17 cellular contexts compared by ENCODE assay signal in the genomic region with DNA sequence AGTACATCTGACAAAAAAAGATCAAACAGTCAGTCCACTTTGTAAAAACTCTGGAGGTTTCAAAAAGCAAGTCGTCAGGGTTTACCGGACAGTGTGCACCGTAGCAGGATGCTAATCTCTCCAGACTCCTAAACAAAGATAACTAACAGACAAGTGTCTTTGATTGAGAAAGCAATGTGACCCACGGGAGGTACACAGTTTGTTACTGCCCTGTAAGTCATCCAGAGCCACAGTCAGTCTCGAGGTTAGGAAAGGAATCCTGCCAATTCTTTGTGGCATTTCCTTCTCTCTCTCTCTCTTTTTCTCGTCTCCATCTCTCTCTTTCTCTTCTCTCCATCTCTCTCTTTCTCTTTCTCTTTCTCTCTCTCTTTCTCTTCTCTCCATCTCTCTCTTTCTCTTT. TPM values are rescaled to one million over a fixed set of nuclear protein-coding genes. Genes with fewer than 3 reads are reported as not detected.
"Had no signal": no experiment of that assay in that cellular context is flagged by ENCODE, and none has a peak within 500 bp of the region (broad histone marks: within the 10 kb centered on the region; RNA-seq: fewer than 3 reads in every experiment).

No MANE protein-coding gene starts in this region.

- H3K36me3 Mint-ChIP-seq: memory B cell, natural killer cell had no signal

- H3K27ac ChIP-seq: gastroesophageal sphincter, heart right ventricle, left lung, right atrium auricular region, skin epidermis had no signal

- H3K36me3 ChIP-seq: gastroesophageal sphincter, heart right ventricle, left lung, right atrium auricular region had no signal

- H3K4me1 ChIP-seq: gastroesophageal sphincter, heart right ventricle, left lung, right atrium auricular region had no signal

- H3K27ac Mint-ChIP-seq: dendritic cell treated with granulocyte-macrophage colony-stimulating factor and Interleukin-4, amounts not matched to agents 40 ng/mL and 50 ng/mL, for 4 days; endodermal cell; memory B cell; natural killer cell; stimulated activated naive CD8-positive, alpha-beta T cell treated with anti-CD3 and anti-CD28 coated beads, Interleukin-15, Interleukin-2, amounts not matched to agents 100 ng/mL and 50 ng/mL, for 24 hours had no signal

- H3K4me3 ChIP-seq: gastroesophageal sphincter, heart right ventricle, left lung, right atrium auricular region, skin epidermis had no signal

- H3K4me3 Mint-ChIP-seq: dendritic cell treated with granulocyte-macrophage colony-stimulating factor and Interleukin-4, amounts not matched to agents 40 ng/mL and 50 ng/mL, for 4 days; endodermal cell; memory B cell; natural killer cell; stimulated activated naive CD8-positive, alpha-beta T cell treated with anti-CD3 and anti-CD28 coated beads, Interleukin-15, Interleukin-2, amounts not matched to agents 100 ng/mL and 50 ng/mL, for 24 hours had no signal

- H3K9me3 ChIP-seq: gastroesophageal sphincter, left lung, right atrium auricular region had no signal

- ATAC-seq: gastroesophageal sphincter, left lung, natural killer cell, SK-N-SH treated with all-trans-retinoic acid at 6 μM for 48 hours had no signal

- DNase-seq: activated CD4-positive, alpha-beta T cell treated with anti-CD3 and anti-CD28 coated beads, Interleukin-2, amount 50 U/mL, for 48 hours; activated CD4-positive, CD25-positive, alpha-beta regulatory T cell treated with anti-CD3 and anti-CD28 coated beads, Interleukin-2, amount 50 U/mL, for 72 hours; activated naive CD4-positive, alpha-beta T cell treated with anti-CD3 and anti-CD28 coated beads, Interleukin-2, amount 50 U/mL, for 16 hours; endodermal cell; heart right ventricle; left lung; natural killer cell; T-helper 1 cell had no signal

- FAIRE-seq: keratinocyte had no signal

- H3K27me3 ChIP-seq: gastroesophageal sphincter, heart right ventricle, left lung, right atrium auricular region had no signal

- H3K27me3 Mint-ChIP-seq: dendritic cell treated with granulocyte-macrophage colony-stimulating factor and Interleukin-4, amounts not matched to agents 40 ng/mL and 50 ng/mL, for 4 days; memory B cell; stimulated activated naive CD8-positive, alpha-beta T cell treated with anti-CD3 and anti-CD28 coated beads, Interleukin-15, Interleukin-2, amounts not matched to agents 100 ng/mL and 50 ng/mL, for 24 hours had no signal

- H3K4me1 Mint-ChIP-seq: natural killer cell had no signal

RNA-seq across cellular contexts. Expression of gene LRRTM4, which starts 42.8 kb away (rescaled TPM):
- total RNA-seq: epithelial cell of proximal tubule, natural killer cell had no signal
